ENCODE assay signal across 8 cellular contexts in the genomic region with DNA sequence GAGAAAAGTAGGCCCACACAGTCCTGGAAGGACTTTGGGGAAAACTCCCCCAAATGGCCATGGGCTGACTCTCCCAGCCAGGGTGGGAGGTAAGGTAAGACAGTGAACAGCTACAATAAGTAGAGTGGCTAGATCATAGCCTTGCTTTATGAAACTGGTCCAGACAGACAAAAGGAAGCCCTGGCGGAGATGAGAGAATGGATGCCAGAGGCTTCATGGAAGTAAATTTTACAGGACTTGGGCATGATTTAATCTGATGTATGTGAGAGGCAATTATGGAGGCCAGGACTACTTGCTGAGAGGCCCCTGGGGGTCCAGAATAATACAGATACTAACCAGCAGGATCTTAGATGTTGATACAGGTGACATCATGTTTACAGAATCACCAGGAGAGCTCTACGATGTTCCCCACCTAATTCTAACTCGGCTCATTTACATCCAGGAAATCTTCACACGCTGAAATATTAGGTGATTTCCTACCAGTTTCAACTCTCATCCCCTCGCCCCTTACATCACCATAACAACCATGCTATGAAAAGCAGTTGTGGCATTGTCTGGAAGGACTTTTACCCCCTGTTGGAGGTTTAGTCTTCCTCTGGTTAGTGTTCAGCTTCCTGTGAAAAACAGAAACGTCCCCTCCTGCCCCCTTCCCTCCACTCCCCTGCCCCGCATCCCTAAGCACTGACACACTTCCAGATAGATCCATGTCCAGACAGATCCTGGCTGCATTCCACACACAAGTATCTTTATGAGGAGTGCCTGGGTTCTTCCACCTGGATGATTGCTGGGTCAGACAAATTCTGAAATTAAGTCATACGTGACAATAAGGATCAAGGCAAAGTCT. TPM values are rescaled to one million over a fixed set of nuclear protein-coding genes. Genes with fewer than 3 reads are reported as not detected.
DNase-seq lines count a peak whose midpoint lies in the region; ATAC-seq and TF ChIP-seq lines count a peak whose summit lies in the region.

No MANE protein-coding gene starts in this region.

- no peaks in the 10 kb centered on the region for H3K4me1 ChIP-seq in vagina

- no peak overlapping the region for H3K4me3 ChIP-seq in vagina

- H3K27ac ChIP-seq in vagina: no peak overlapping the region

- no peaks in the 10 kb centered on the region for H3K27me3 ChIP-seq in vagina

- TF ChIP-seq POLR2A in vagina (IDR thresholded peaks at IDR 0.05): no peak

- no peaks in the 10 kb centered on the region for H3K36me3 ChIP-seq in vagina

- H3K9me3 ChIP-seq in vagina: no peaks in the 10 kb centered on the region

- ATAC-seq in HG03432 (IDR thresholded peaks at IDR 0.05; ENCODE audit: unreplicated experiment): peak; percentile 49

- intact Hi-C loops in vagina (cut with DNase I): loop anchor here (5.0 kb wide), 1 partner anchor 397 kb away; no protein-coding TSS in a partner anchor

- peak; percentile 27 to 32 for DNase-seq in SHP77 (lab: John Stamatoyannopoulos, UW)
- DNase-seq in SHP77 treated with DMSO at 0.1 percent for 48 hours (lab: John Stamatoyannopoulos, UW): no peak
- DNase-seq in UCSD-AML1 (lab: John Stamatoyannopoulos, UW; ENCODE audit: unreplicated experiment): peak; percentile 18
- DNase-seq in retina: peak; percentile 42
- no peak for DNase-seq in AML-193 (lab: John Stamatoyannopoulos, UW)
- DNase-seq in hypothalamus (lab: John Stamatoyannopoulos, UW): no peak
- DNase-seq in vagina (ENCODE audit: extremely low spot score in 2 of 2): no peak

- no peak for TF ChIP-seq CTCF in vagina (IDR thresholded peaks at IDR 0.05)

RNA-seq across cellular contexts. Expression of gene NT5DC3, which starts 39.5 kb away (rescaled TPM):
- 5.2 TPM for total RNA-seq in vagina

RNA-seq across cellular contexts. Expression of gene HSP90B1, which starts 49.7 kb away (rescaled TPM):
- 222 TPM for total RNA-seq in vagina

Comparison
In these comparisons a context has a peak if more than half of its experiments do, and no peak if none do; other contexts are left out.
1. DNase-seq: peak in SHP77 (2 of 2), UCSD-AML1 (single experiment) and retina (single experiment); none in SHP77 treated with DMSO at 0.1 percent for 48 hours (single experiment), AML-193 (0 of 2), hypothalamus (0 of 51) and vagina (0 of 2).